8 cellular contexts compared by ENCODE assay signal in genomic region chr12:5648692-5649338, GRCh38.
DNase-seq lines count a peak whose midpoint lies in the region; ATAC-seq and TF ChIP-seq lines count a peak whose summit lies in the region.

No MANE protein-coding gene starts in this region.

- DNase-seq in breast epithelium (ENCODE audit: low spot score in 2 of 2) (no peak), MCF 10A (ENCODE audit: unreplicated experiment) (no peak), OCI-M1 (lab: John Stamatoyannopoulos, UW) (peak; percentile 38), foreskin keratinocyte (no peak), stomach (no peak), COLO829 (ENCODE audit: low spot score) (no peak), UCSD-AML1 (lab: John Stamatoyannopoulos, UW; ENCODE audit: unreplicated experiment) (no peak)
- DNase-seq in stimulated activated CD8-positive, alpha-beta memory T cell treated with anti-CD3 and anti-CD28 coated beads, Interleukin-4, amount 100 ng/mL, for 48 hours, result no peak

- H3K36me3 Mint-ChIP-seq in MCF 10A (ENCODE audit: insufficient read depth, unreplicated experiment), result no peaks in the 10 kb centered on the region

- H3K4me3 Mint-ChIP-seq in MCF 10A (ENCODE audit: unreplicated experiment), result no peak overlapping the region

- no peaks in the 10 kb centered on the region for H3K4me1 Mint-ChIP-seq in MCF 10A (ENCODE audit: insufficient read depth, unreplicated experiment)

- CTCF ChIA-PET in MCF 10A (lab: Yijun Ruan, JAX), result interaction anchor here (0.6 to 1.5 kb wide), 6 partner anchors 15 to 764 kb away, joined by 3 to 5 read pairs (median 3); no protein-coding TSS in a partner anchor

- TF ChIP-seq CTCF in breast epithelium (IDR thresholded peaks at IDR 0.05) (peak in 2 of 3 donors; percentile 39 to 44), MCF 10A (IDR thresholded peaks at IDR 0.05; ENCODE audit: unreplicated experiment) (no peak), foreskin keratinocyte (conservative IDR thresholded peaks at IDR 0.05) (peak; percentile 50), stomach (IDR thresholded peaks at IDR 0.05) (peak in 5 of 7 experiments; percentile 18 to 34 (median 30))

- no peak for TF ChIP-seq EP300 in stomach (IDR thresholded peaks at IDR 0.05)

- H3K9me3 Mint-ChIP-seq in MCF 10A (ENCODE audit: unreplicated experiment), result no peaks in the 10 kb centered on the region

- H3K36me3 ChIP-seq in breast epithelium (no peaks in the 10 kb centered on the region), stomach (no peaks in the 10 kb centered on the region)

- H3K27ac Mint-ChIP-seq in MCF 10A (ENCODE audit: low read depth, unreplicated experiment), result no peak overlapping the region

- no peak overlapping the region for H3K27ac ChIP-seq in breast epithelium
- H3K27ac ChIP-seq in foreskin keratinocyte, result no peak overlapping the region
- no peak overlapping the region for H3K27ac ChIP-seq in stomach

- no peak overlapping the region for H3K4me3 ChIP-seq in breast epithelium
- no peak overlapping the region for H3K4me3 ChIP-seq in stomach

- ATAC-seq in foreskin keratinocyte, result peak; percentile 62

- no peak for TF ChIP-seq POLR2A in breast epithelium (IDR thresholded peaks at IDR 0.05)
- TF ChIP-seq POLR2A in stomach (IDR thresholded peaks at IDR 0.05), result no peak

- no peaks in the 10 kb centered on the region for H3K27me3 Mint-ChIP-seq in MCF 10A (ENCODE audit: insufficient read depth, unreplicated experiment)

- POLR2A ChIA-PET in MCF 10A (lab: Yijun Ruan, JAX), result no interaction called here

- no TSS peak for BruUV-seq in MCF 10A (replicated peaks; lab: Mats Ljungman, UMichigan)

- 33 to 40% (median 36%) methylated on average over 9 of the region's 9 CpGs for WGBS in stomach, 5 donors

- intact Hi-C loops in breast epithelium (cut with DNase I; ENCODE audit: low total_unique reads), result no loop called here
- intact Hi-C loops in MCF 10A (cut with micrococcal nuclease), result no loop called here
- intact Hi-C loops in stomach (cut with DNase I; ENCODE audit: low total_unique reads), result no loop called here

- no peaks in the 10 kb centered on the region for H3K9me3 ChIP-seq in breast epithelium
- H3K9me3 ChIP-seq in stomach, result no peaks in the 10 kb centered on the region

- H3K27me3 ChIP-seq in breast epithelium (peaks cover 0 to 9% of the 10 kb centered on the region in 2 donors), foreskin keratinocyte (no peaks in the 10 kb centered on the region), stomach (no peaks in the 10 kb centered on the region)

- H3K4me1 ChIP-seq in breast epithelium, result no peaks in the 10 kb centered on the region
- H3K4me1 ChIP-seq in foreskin keratinocyte, result no peaks in the 10 kb centered on the region
- peaks cover 0 to 8% (median 3%) of the 10 kb centered on the region in 4 donors for H3K4me1 ChIP-seq in stomach
